Comparison of ENCODE assay signal across 18 cellular contexts in the genomic region with DNA sequence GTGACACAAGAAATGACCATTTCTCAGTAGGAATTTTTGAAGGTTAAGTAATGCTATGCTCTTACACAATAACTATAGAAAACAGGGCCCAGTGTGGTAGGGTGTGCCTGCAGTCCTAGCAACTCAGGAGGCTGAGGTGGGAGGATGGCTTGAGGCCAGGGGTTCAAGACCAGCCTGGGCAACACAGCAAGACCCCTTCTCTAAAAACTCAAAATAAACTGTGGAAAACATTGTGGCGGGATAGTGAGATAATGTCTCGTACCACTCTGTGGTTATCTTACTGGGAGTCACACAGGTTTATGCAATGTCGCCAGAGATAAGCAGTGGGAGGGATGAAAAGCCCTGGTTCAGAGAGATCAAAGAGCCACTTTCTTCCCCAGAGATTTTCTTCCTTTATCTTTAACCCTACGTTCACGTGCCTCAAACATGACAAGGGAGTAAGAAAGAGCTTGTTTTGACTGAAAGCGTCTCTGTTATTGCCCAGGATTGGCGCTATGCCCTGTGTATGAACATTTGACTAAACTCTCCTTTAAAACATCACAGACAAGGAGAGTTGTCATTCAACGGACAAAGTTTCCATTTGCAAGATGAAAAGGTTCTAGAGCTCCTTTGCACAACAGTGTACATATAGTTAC. TPM values are rescaled to one million over a fixed set of nuclear protein-coding genes. Genes with fewer than 3 reads are reported as not detected.
"Had no signal": no experiment of that assay in that cellular context is flagged by ENCODE, and none has a peak within 500 bp of the region (broad histone marks: within the 10 kb centered on the region; RNA-seq: fewer than 3 reads in every experiment).

No MANE protein-coding gene starts in this region.

- H3K27ac ChIP-seq: transverse colon had no signal

- FAIRE-seq: islet of Langerhans had no signal

- H3K4me3 ChIP-seq: transverse colon had no signal

- DNase-seq: activated CD4-positive, CD25-positive, alpha-beta regulatory T cell; activated naive CD8-positive, alpha-beta T cell treated with anti-CD3 and anti-CD28 coated beads for 36 hours; activated T-cell treated with anti-CD3 and anti-CD28 coated beads, Interleukin-2, amount 50 U/mL, for 1 hour; anterior cingulate cortex; cerebellar nuclear complex; endodermal cell; head of caudate nucleus; mammary epithelial cell; natural killer cell; stimulated activated CD4-positive, alpha-beta T cell treated with anti-CD3 and anti-CD28 coated beads, Interleukin-1b, Interleukin-23, amount 100 ng/mL, for 48 hours; stimulated activated naive B cell treated with anti-CD40 and anti-IgM and Interleukin-4, amounts not matched to agents 10 μg/mL and 1 μg/mL and 100 μg/mL, for 72 hours; T1000; transverse colon had no signal

- H3K36me3 ChIP-seq: transverse colon had no signal

- ATAC-seq: left lobe of liver; natural killer cell; right cardiac atrium; stimulated activated naive B cell treated with anti-CD40 and anti-IgM and Interleukin-4, amounts not matched to agents 10 μg/mL and 1 μg/mL and 100 μg/mL, for 72 hours had no signal

- H3K9me3 ChIP-seq: transverse colon had no signal

- H3K4me1 ChIP-seq: transverse colon had no signal

- H3K27me3 ChIP-seq: transverse colon had no signal

RNA-seq across cellular contexts. Expression of a gene that starts 13.9 kb away (rescaled TPM):
- total RNA-seq: activated naive CD8-positive, alpha-beta T cell treated with anti-CD3 and anti-CD28 coated beads for 36 hours; endodermal cell; left lobe of liver; mammary epithelial cell; mucosa of gallbladder; right cardiac atrium had no signal
- polyA plus RNA-seq: esophagus, mammary epithelial cell, right cardiac atrium had no signal
